17 cellular contexts compared by ENCODE assay signal in the genomic region with DNA sequence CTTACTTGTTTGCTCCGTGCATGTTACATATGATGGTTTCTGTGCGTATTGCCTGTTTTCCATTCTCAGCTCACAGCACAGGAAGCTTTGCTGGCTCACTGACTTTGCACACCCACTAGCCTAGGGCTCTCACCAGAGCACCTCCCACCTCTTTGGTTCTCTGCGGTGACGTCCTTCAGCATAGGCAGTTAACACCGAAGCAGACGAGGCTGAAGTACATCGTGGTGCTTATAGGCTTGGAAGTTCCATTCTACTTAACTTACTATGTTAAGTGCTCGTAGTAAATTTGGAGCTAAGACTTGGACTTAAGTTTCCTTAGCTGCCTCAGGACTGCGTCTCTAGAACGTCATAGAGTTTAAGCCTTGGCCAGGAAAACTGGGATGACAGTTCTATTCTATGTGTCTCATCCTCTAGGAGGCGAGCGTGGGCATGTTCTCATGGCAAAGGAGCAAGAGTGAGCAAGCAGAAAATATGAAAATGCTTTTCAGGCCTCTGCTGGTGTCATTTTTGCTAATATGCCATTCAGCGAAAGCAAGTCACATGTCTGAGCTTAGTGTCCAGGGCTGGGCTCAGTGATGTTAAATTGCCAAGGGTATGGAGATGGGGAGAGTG. TPM values are rescaled to one million over a fixed set of nuclear protein-coding genes. Genes with fewer than 3 reads are reported as not detected.
DNase-seq lines count a peak whose midpoint lies in the region; ATAC-seq, FAIRE-seq and TF ChIP-seq lines count a peak whose summit lies in the region.
"Had no signal": no experiment of that assay in that cellular context is flagged by ENCODE, and none has a peak within 500 bp of the region (broad histone marks: within the 10 kb centered on the region; RNA-seq: fewer than 3 reads in every experiment).

No MANE protein-coding gene starts in this region.

- CTCF ChIA-PET in HCT116 (lab: Charles Lee): no interaction called here
- CTCF ChIA-PET in activated CD4-positive, alpha-beta memory T cell treated with anti-CD3 and anti-CD28 coated beads for 36 hours (lab: Charles Lee): no interaction called here

- POLR2A ChIA-PET in HCT116 (lab: Charles Lee): no interaction called here
- POLR2A ChIA-PET in activated CD4-positive, alpha-beta memory T cell treated with anti-CD3 and anti-CD28 coated beads for 36 hours (lab: Charles Lee): no interaction called here

- H3K36me3 ChIP-seq in HCT116 (ENCODE audit: control insufficient read depth in 1 of 2, insufficient read depth in 2 of 2, low read length in 2 of 2): no peaks in the 10 kb centered on the region
- H3K36me3 ChIP-seq: BLaER1, tibial nerve had no signal

- no peak overlapping the region for H3K9ac ChIP-seq in HCT116 (ENCODE audit: low read length)
- H3K9ac ChIP-seq: BLaER1 had no signal

- no peak overlapping the region for H3K4me3 ChIP-seq in HCT116 (replicated peaks in 1 of 2; ENCODE audit: low read depth in 1 of 2, low read length in 2 of 2)
- H3K4me3 ChIP-seq: BLaER1, tibial nerve had no signal

- no peaks in the 10 kb centered on the region for H3K4me1 ChIP-seq in HCT116 (ENCODE audit: control insufficient read depth in 1 of 2, insufficient read depth in 2 of 2, low read length in 2 of 2)
- H3K4me1 ChIP-seq: BLaER1, tibial nerve had no signal

- no peak overlapping the region for H2AFZ ChIP-seq in HCT116 (ENCODE audit: low read depth, low read length, poor library complexity, severe bottlenecking)

- no peaks in the 10 kb centered on the region for H3K36me3 Mint-ChIP-seq in activated CD4-positive, alpha-beta memory T cell treated with anti-CD3 and anti-CD28 coated beads for 36 hours
- H3K36me3 Mint-ChIP-seq: stimulated activated memory B cell treated with anti-CD40 and anti-IgM and Interleukin-4, amounts not matched to agents 10 μg/mL and 1 μg/mL and 100 μg/mL, for 72 hours had no signal

- H3K27me3 ChIP-seq in HCT116 (ENCODE audit: insufficient read depth, low read length): peaks cover 18% of the 10 kb centered on the region; the same call in 1 of the 2 replicates
- H3K27me3 ChIP-seq: BLaER1, tibial nerve had no signal

- no peaks in the 10 kb centered on the region for H3K79me2 ChIP-seq in HCT116 (ENCODE audit: insufficient read depth, low read length)

- no peaks in the 10 kb centered on the region for H3K9me3 Mint-ChIP-seq in activated CD4-positive, alpha-beta memory T cell treated with anti-CD3 and anti-CD28 coated beads for 36 hours

- H3K4me1 Mint-ChIP-seq in activated CD4-positive, alpha-beta memory T cell treated with anti-CD3 and anti-CD28 coated beads for 36 hours (ENCODE audit: low read depth): no peaks in the 10 kb centered on the region
- H3K4me1 Mint-ChIP-seq: stimulated activated memory B cell treated with anti-CD40 and anti-IgM and Interleukin-4, amounts not matched to agents 10 μg/mL and 1 μg/mL and 100 μg/mL, for 72 hours had no signal

- no peak for FAIRE-seq in D721Med (lab: Jason Lieb, UNC)

- H3K27ac Mint-ChIP-seq in activated CD4-positive, alpha-beta memory T cell treated with anti-CD3 and anti-CD28 coated beads for 36 hours: no peak overlapping the region
- H3K27ac Mint-ChIP-seq: activated naive CD8-positive, alpha-beta T cell treated with anti-CD3 and anti-CD28 coated beads, Interleukin-2, amount 50 U/mL, for 24 hours; activated T-helper 1 cell treated with anti-CD3 and anti-CD28 coated beads, Interleukin-12 subunit alpha, Interleukin-12 subunit beta, Interleukin-2, Interleukin-4 antibody, amounts not matched to agents 30 ng/mL and 10 ng/mL and 1 ng/mL, durations not matched to agents 14 hours and 24 hours and 36 hours; stimulated activated memory B cell treated with anti-CD40 and anti-IgM and Interleukin-4, amounts not matched to agents 10 μg/mL and 1 μg/mL and 100 μg/mL, for 72 hours had no signal

- no TSS peak for BruUV-seq in HCT116 (replicated peaks; lab: Mats Ljungman, UMichigan)

- peak; percentile 64 for ATAC-seq in HCT116
- no peak for ATAC-seq in activated CD4-positive, CD25-positive, alpha-beta regulatory T cell treated with anti-CD3 and anti-CD28 coated beads, Interleukin-2, amount 50 U/mL, for 24 hours
- ATAC-seq: activated naive CD8-positive, alpha-beta T cell treated with anti-CD3 and anti-CD28 coated beads, Interleukin-2, amount 50 U/mL, for 24 hours; stimulated activated memory B cell treated with anti-CD40 and anti-IgM and Interleukin-4, amounts not matched to agents 10 μg/mL and 1 μg/mL and 100 μg/mL, for 72 hours had no signal

- no peak overlapping the region for H3K4me2 ChIP-seq in HCT116 (ENCODE audit: low read length)
- H3K4me2 ChIP-seq: BLaER1 had no signal

- H3K27me3 Mint-ChIP-seq in activated CD4-positive, alpha-beta memory T cell treated with anti-CD3 and anti-CD28 coated beads for 36 hours: no peaks in the 10 kb centered on the region
- H3K27me3 Mint-ChIP-seq: stimulated activated memory B cell treated with anti-CD40 and anti-IgM and Interleukin-4, amounts not matched to agents 10 μg/mL and 1 μg/mL and 100 μg/mL, for 72 hours had no signal

- H3K9me3 ChIP-seq in HCT116 (ENCODE audit: control insufficient read depth in 1 of 2, insufficient read depth in 1 of 2, low read depth in 1 of 2, low read length in 2 of 2): no peaks in the 10 kb centered on the region
- H3K9me3 ChIP-seq: BLaER1, tibial nerve had no signal

- DNase-seq in D721Med (ENCODE audit: insufficient read length, low spot score) (no peak), HCT116 (ENCODE audit: low read depth, low spot score) (no peak), SW480 (ENCODE audit: low spot score) (peak; percentile 11), inferior parietal cortex (ENCODE audit: extremely low spot score) (peak; percentile 61), UCSD-AML1 (lab: John Stamatoyannopoulos, UW; ENCODE audit: unreplicated experiment) (no peak)
- DNase-seq in activated effector memory CD4-positive, alpha-beta T cell treated with anti-CD3 and anti-CD28 coated beads, Interleukin-2, amount 50 U/mL, for 16 hours: no peak
- no peak for DNase-seq in activated CD4-positive, alpha-beta memory T cell treated with anti-CD3 and anti-CD28 coated beads for 36 hours
- DNase-seq: activated naive CD8-positive, alpha-beta T cell treated with anti-CD3 and anti-CD28 coated beads, Interleukin-2, amount 50 U/mL, for 24 hours; effector CD4-positive, alpha-beta T cell; KG1; NCI-H146; NCI-H774 had no signal

- no peaks in the 10 kb centered on the region for H3K9me2 ChIP-seq in HCT116 (ENCODE audit: insufficient read depth)

- H3K27ac ChIP-seq in HCT116 (ENCODE audit: low read depth, low read length): no peak overlapping the region
- H3K27ac ChIP-seq: BLaER1, tibial nerve had no signal

- no peak for TF ChIP-seq POLR2A in HCT116 (IDR thresholded peaks at IDR 0.05; ENCODE audit: borderline replicate concordance, extremely low read depth, insufficient read depth, insufficient read length)

- RAD21 ChIA-PET in HCT116 (lab: Charles Lee; ENCODE audit: low non-redundant PET in 1 of 2, low total read pairs in 2 of 2, uncharacterized antibody in 2 of 2, unreplicated experiment in 2 of 2): no interaction called here

- no peaks in the 10 kb centered on the region for H4K20me1 ChIP-seq in HCT116 (ENCODE audit: insufficient read depth)
- H4K20me1 ChIP-seq: BLaER1 had no signal

- intact Hi-C loops in HCT116 (cut with micrococcal nuclease): no loop called here
- intact Hi-C loops in activated CD4-positive, alpha-beta memory T cell treated with anti-CD3 and anti-CD28 coated beads for 36 hours (cut with micrococcal nuclease): no loop called here

- no peak overlapping the region for H3K4me3 Mint-ChIP-seq in activated CD4-positive, alpha-beta memory T cell treated with anti-CD3 and anti-CD28 coated beads for 36 hours
- H3K4me3 Mint-ChIP-seq: activated naive CD8-positive, alpha-beta T cell treated with anti-CD3 and anti-CD28 coated beads, Interleukin-2, amount 50 U/mL, for 24 hours; activated T-helper 1 cell treated with anti-CD3 and anti-CD28 coated beads, Interleukin-12 subunit alpha, Interleukin-12 subunit beta, Interleukin-2, Interleukin-4 antibody, amounts not matched to agents 30 ng/mL and 10 ng/mL and 1 ng/mL, durations not matched to agents 14 hours and 24 hours and 36 hours; stimulated activated memory B cell treated with anti-CD40 and anti-IgM and Interleukin-4, amounts not matched to agents 10 μg/mL and 1 μg/mL and 100 μg/mL, for 72 hours had no signal

- 0 out of 2 replicates have a peak, but pooled peaks have one; percentile 8 for TF ChIP-seq RAD21 in HCT116 (IDR thresholded peaks at IDR 0.05; ENCODE audit: low read depth)

- TF ChIP-seq CTCF in D721Med (IDR thresholded peaks at IDR 0.05; ENCODE audit: insufficient read depth, missing control alignments) (peak; percentile 27), HCT116 (IDR thresholded peaks at IDR 0.05 in 2 of 3, conservative IDR thresholded peaks at IDR 0.05 in 1 of 3; ENCODE audit: borderline replicate concordance in 1 of 3, insufficient read depth in 1 of 3, low read depth in 2 of 3, low read length in 2 of 3) (peak in 2 of 3 experiments; percentile 11 to 35; a peak in 3 of 6 replicates)

TF ChIP-seq in HCT116, 20 proteins besides CTCF, POLR2A, EP300 and RAD21 (continues in another document):
- no peak for TF ChIP-seq YY1 (IDR thresholded peaks at IDR 0.05; ENCODE audit: extremely low read depth, insufficient replicate concordance, low read depth, low read length)
- TF ChIP-seq EZH2phosphoT487 (IDR thresholded peaks at IDR 0.05; ENCODE audit: borderline replicate concordance): no peak
- TF ChIP-seq, protein P1, sequence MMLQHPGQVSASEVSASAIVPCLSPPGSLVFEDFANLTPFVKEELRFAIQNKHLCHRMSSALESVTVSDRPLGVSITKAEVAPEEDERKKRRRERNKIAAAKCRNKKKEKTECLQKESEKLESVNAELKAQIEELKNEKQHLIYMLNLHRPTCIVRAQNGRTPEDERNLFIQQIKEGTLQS (IDR thresholded peaks at IDR 0.05): no peak
- TF ChIP-seq ZNF274 (IDR thresholded peaks at IDR 0.05; ENCODE audit: low read depth, low read length): no peak
- no peak for TF ChIP-seq TCF7L2 (IDR thresholded peaks at IDR 0.05; ENCODE audit: borderline replicate concordance, extremely low read depth, insufficient read depth, insufficient read length)
- no peak for TF ChIP-seq CBX3 (IDR thresholded peaks at IDR 0.05; ENCODE audit: low read depth)
- TF ChIP-seq CEBPB (IDR thresholded peaks at IDR 0.05; ENCODE audit: low read depth): no peak

RNA-seq across cellular contexts. Expression of a gene that starts 57.4 kb away (rescaled TPM):
- not detected for total RNA-seq in HCT116 (2021; ENCODE audit: unreplicated experiment)
- polyA plus RNA-seq in HCT116 (2012): not detected in 2 replicates
- not detected for total RNA-seq in activated CD4-positive, alpha-beta memory T cell treated with anti-CD3 and anti-CD28 coated beads for 36 hours
- total RNA-seq: activated T-helper 1 cell treated with anti-CD3 and anti-CD28 coated beads, Interleukin-12 subunit alpha, Interleukin-12 subunit beta, Interleukin-2, Interleukin-4 antibody, amounts not matched to agents 30 ng/mL and 10 ng/mL and 1 ng/mL, durations not matched to agents 14 hours and 24 hours and 36 hours had no signal

Comparison
In these comparisons a context has a peak if more than half of its experiments do, and no peak if none do; other contexts are left out.
1. DNase-seq: peak in SW480 (single experiment) and inferior parietal cortex (single experiment); none in D721Med (single experiment), HCT116 (single experiment), activated effector memory CD4-positive, alpha-beta T cell treated with anti-CD3 and anti-CD28 coated beads, Interleukin-2, amount 50 U/mL, for 16 hours (single experiment), UCSD-AML1 (single experiment) and activated CD4-positive, alpha-beta memory T cell treated with anti-CD3 and anti-CD28 coated beads for 36 hours (single experiment).